ENCODE assay signal across 9 cellular contexts in the genomic region with DNA sequence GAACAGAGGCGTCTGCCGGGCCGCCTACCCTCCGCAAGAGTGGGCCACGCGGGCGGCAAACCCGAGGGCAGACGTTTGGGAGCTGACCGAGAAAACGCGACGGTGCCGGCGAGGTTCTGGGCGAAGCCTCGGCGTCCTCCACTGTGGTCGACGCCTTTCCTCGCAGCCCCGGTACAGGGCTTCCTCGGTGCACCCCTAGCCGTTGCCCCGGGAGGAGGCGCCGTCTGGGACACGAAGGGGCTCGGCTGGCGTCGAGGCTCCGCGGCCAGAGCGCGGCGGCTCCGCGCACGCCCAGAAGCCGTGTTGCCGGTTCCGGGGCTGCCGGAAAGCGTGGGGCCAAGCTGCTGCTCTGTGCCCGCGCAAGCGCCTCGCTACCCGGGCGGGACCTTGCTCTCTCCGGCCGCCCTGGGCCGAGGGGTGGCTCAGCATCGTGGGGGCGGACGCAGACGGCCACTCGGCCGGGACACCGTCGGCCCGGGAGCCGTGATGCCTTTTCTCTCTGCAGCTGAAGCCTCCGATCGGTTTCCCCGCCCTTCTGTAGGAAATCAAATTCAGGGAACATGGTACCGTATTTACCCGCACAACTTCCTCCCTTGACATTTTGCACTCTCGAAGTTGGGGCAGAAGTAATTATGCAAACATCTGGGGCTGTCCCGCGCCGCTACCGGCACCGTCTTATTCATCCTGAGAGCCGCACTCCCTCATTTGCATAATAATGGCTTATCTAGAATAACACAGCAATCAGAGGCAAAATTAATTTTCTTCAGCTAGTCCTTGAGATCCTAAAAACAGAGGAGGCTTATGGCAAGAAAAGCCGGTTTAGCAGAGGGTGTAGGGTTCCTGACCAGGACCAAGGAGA. TPM values are rescaled to one million over a fixed set of nuclear protein-coding genes. Genes with fewer than 3 reads are reported as not detected.
DNase-seq lines count a peak whose midpoint lies in the region; ATAC-seq and TF ChIP-seq lines count a peak whose summit lies in the region.
"Had no signal": no experiment of that assay in that cellular context is flagged by ENCODE, and none has a peak within 500 bp of the region (broad histone marks: within the 10 kb centered on the region; RNA-seq: fewer than 3 reads in every experiment).

No MANE protein-coding gene starts in this region.

- DNase-seq in EL (peak; percentile 25), NB4 (ENCODE audit: low read depth) (peak; percentile 80), NCI-H2107 treated with DMSO at 0.1 percent for 48 hours (lab: John Stamatoyannopoulos, UW; ENCODE audit: unreplicated experiment) (no peak), NCI-H128 (lab: John Stamatoyannopoulos, UW; ENCODE audit: unreplicated experiment) (no peak), anterior cingulate cortex (lab: John Stamatoyannopoulos, UW) (no peak)
- DNase-seq in activated T-helper 9 cell treated with anti-CD3 and anti-CD28 coated beads, Interleukin-2, amount 50 U/mL, for 16 hours (ENCODE audit: low read depth) = peak; percentile 60
- peak in 7 of 9 donors; percentile 38 to 70 (median 54) for DNase-seq in naive thymus-derived CD4-positive, alpha-beta T cell

- CTCF ChIA-PET in naive thymus-derived CD4-positive, alpha-beta T cell (lab: Charles Lee) = interaction anchor here (1.5 kb wide), 1 partner anchor 190 kb away, joined by 3 read pairs; no protein-coding TSS in a partner anchor

- TF ChIP-seq CTCF in NB4 (IDR thresholded peaks at IDR 0.05; ENCODE audit: low read depth, low read length) = no peak

- peak overlapping the region; percentile 51 to 78 (median 71) for H3K4me3 Mint-ChIP-seq in naive thymus-derived CD4-positive, alpha-beta T cell

- peak; percentile 48 for TF ChIP-seq POLR2A in NB4 (IDR thresholded peaks at IDR 0.05; ENCODE audit: extremely low read depth, insufficient read length)

- peaks cover 0 to 11% (median 0%) of the 10 kb centered on the region in 5 donors for H3K36me3 Mint-ChIP-seq in naive thymus-derived CD4-positive, alpha-beta T cell

- peaks cover 20 to 59% (median 43%) of the 10 kb centered on the region in 7 donors for H3K4me1 Mint-ChIP-seq in naive thymus-derived CD4-positive, alpha-beta T cell

- POLR2A ChIA-PET in naive thymus-derived CD4-positive, alpha-beta T cell (lab: Charles Lee) = interaction anchor here (0.6 to 2.7 kb wide), 7 partner anchors 9 to 1473 kb away, joined by 3 to 17 read pairs (median 8); a partner anchor contains a TSS

- peaks cover 0 to 23% (median 2%) of the 10 kb centered on the region in 11 donors for H3K9me3 Mint-ChIP-seq in naive thymus-derived CD4-positive, alpha-beta T cell

- intact Hi-C loops in naive thymus-derived CD4-positive, alpha-beta T cell (cut with micrococcal nuclease) = no loop called here

- no peak overlapping the region for H3K4me3 ChIP-seq in NB4 (ENCODE audit: low read depth, low read length)
- H3K4me3 ChIP-seq in naive thymus-derived CD4-positive, alpha-beta T cell (ENCODE audit: low read length) = peak overlapping the region; percentile 54

- peaks cover 49 to 88% of the 10 kb centered on the region in 2 donors for H3K27me3 ChIP-seq in naive thymus-derived CD4-positive, alpha-beta T cell (ENCODE audit: control insufficient read depth in 2 of 2, insufficient read depth in 2 of 2, low read length in 2 of 2)

- H3K9me3 ChIP-seq in naive thymus-derived CD4-positive, alpha-beta T cell (ENCODE audit: control insufficient read depth in 2 of 3, low read length in 3 of 3) = peaks cover 0 to 4% (median 0%) of the 10 kb centered on the region in 3 experiments

- H3K27ac ChIP-seq in naive thymus-derived CD4-positive, alpha-beta T cell (ENCODE audit: low read depth, low read length) = no peak overlapping the region
- H3K27ac ChIP-seq: KMS-11 had no signal

- H3K4me1 ChIP-seq in naive thymus-derived CD4-positive, alpha-beta T cell (ENCODE audit: control insufficient read depth in 2 of 2, insufficient read depth in 2 of 2, low read length in 2 of 2) = peaks cover 31 to 49% of the 10 kb centered on the region in 2 donors

- peak overlapping the region; percentile 7 to 88 (median 75) for H3K27ac Mint-ChIP-seq in naive thymus-derived CD4-positive, alpha-beta T cell

- no peaks in the 10 kb centered on the region for H3K36me3 ChIP-seq in naive thymus-derived CD4-positive, alpha-beta T cell (ENCODE audit: control insufficient read depth in 2 of 3, insufficient read depth in 3 of 3, low read length in 3 of 3)

- peak; percentile 52 for ATAC-seq in GM21723 (IDR thresholded peaks at IDR 0.05; ENCODE audit: unreplicated experiment)
- ATAC-seq in naive thymus-derived CD4-positive, alpha-beta T cell = peak; percentile 67

- peaks cover 67 to 87% (median 70%) of the 10 kb centered on the region in 5 donors for H3K27me3 Mint-ChIP-seq in naive thymus-derived CD4-positive, alpha-beta T cell

RNA-seq across cellular contexts. Expression of a gene that starts 7.3 kb away (rescaled TPM):
- 10 to 100 TPM in 1 of 5 experiments, 1 to 10 TPM in 4; 2.4 to 11.9 (median 3.0) TPM for total RNA-seq in naive thymus-derived CD4-positive, alpha-beta T cell
- 1 to 10 TPM in 1 of 2 donors, under 1 TPM in 1; 0.96 to 1.9 TPM for polyA plus RNA-seq in naive thymus-derived CD4-positive, alpha-beta T cell

RNA-seq across cellular contexts. Expression of a gene that starts 26.3 kb away (rescaled TPM):
- total RNA-seq in naive thymus-derived CD4-positive, alpha-beta T cell = 1 to 10 TPM in 1 of 5 experiments, under 1 TPM in 4; 0.24 to 4.4 (median 0.41) TPM
- under 1 TPM in 1 of 2 donors, not detected in 1; 0.41 TPM for polyA plus RNA-seq in naive thymus-derived CD4-positive, alpha-beta T cell

RNA-seq across cellular contexts. Expression of a gene that starts 35.0 kb away (rescaled TPM):
- total RNA-seq in naive thymus-derived CD4-positive, alpha-beta T cell = 100 to 1,000 TPM in 2 of 5 experiments, 10 to 100 TPM in 3; 37.7 to 134 (median 84.4) TPM
- 1 to 10 TPM; 4.0 to 7.4 TPM for polyA plus RNA-seq in naive thymus-derived CD4-positive, alpha-beta T cell

Comparison
In these comparisons a context has a peak if more than half of its experiments do, and no peak if none do; other contexts are left out.
1. DNase-seq: peak in EL (single experiment), NB4 (single experiment), activated T-helper 9 cell treated with anti-CD3 and anti-CD28 coated beads, Interleukin-2, amount 50 U/mL, for 16 hours (single experiment) and naive thymus-derived CD4-positive, alpha-beta T cell (7 of 9); none in NCI-H2107 treated with DMSO at 0.1 percent for 48 hours (single experiment), NCI-H128 (single experiment) and anterior cingulate cortex (0 of 58).